ENCODE assay signal across 18 cellular contexts in the genomic region with DNA sequence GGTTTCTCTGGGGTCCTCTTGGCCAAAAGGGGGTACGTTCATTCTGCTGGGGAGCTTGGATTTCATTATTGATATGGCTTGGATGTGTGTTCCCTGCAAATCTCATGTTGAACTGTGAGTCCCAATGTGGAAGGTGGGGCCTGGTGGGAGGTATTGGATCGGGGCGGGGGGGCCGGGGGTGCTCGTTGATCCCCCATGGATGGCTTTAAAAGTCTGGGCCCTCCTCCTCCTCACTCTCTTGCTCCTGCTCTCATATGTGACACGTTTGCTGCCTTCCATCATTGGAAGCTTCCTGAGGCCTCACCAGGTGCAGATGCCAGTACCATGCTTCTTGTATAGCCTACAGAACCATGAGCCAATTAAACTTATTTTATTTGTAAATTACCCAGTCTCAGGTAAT. TPM values are rescaled to one million over a fixed set of nuclear protein-coding genes. Genes with fewer than 3 reads are reported as not detected.
DNase-seq lines count a peak whose midpoint lies in the region; FAIRE-seq and TF ChIP-seq lines count a peak whose summit lies in the region.
"Had no signal": no experiment of that assay in that cellular context is flagged by ENCODE, and none has a peak within 500 bp of the region (broad histone marks: within the 10 kb centered on the region; RNA-seq: fewer than 3 reads in every experiment).

No MANE protein-coding gene starts in this region.

- H3K4me3 ChIP-seq in BLaER1 treated with 17β-estradiol and CSF1 and Interleukin-3, amounts not matched to agents 10 nM and 100 nM, result no peak overlapping the region
- H3K4me3 ChIP-seq in H1 (ENCODE audit: extremely low read depth in 1 of 4, insufficient read depth in 2 of 4, low read depth in 3 of 4, low read length in 4 of 4) (no peak overlapping the region), mesendoderm (ENCODE audit: low read length) (no peak overlapping the region)
- H3K4me3 ChIP-seq: GM12878, GM23248 had no signal

- H3K4ac ChIP-seq in H1 (replicated peaks; ENCODE audit: insufficient read length, low read depth, low read length), result no peak overlapping the region
- peak overlapping the region; percentile 37 for H3K4ac ChIP-seq in mesendoderm (ENCODE audit: low read depth, low read length)

- TF ChIP-seq RAD21 in H1 (IDR thresholded peaks at IDR 0.05 in 1 of 2, conservative IDR thresholded peaks at IDR 0.05 in 1 of 2; ENCODE audit: low read depth in 2 of 2, low read length in 2 of 2), result no peak

- CTCF ChIA-PET in H1 (lab: Charles Lee; ENCODE audit: partially characterized antibody), result interaction anchor here (0.9 to 1.4 kb wide), 4 partner anchors 9 to 105 kb away, joined by 3 to 6 read pairs (median 4); no protein-coding TSS in a partner anchor

- H3K23me2 ChIP-seq in H1 (ENCODE audit: low read depth, low read length), result no peaks in the 10 kb centered on the region

- H4K91ac ChIP-seq in H1 (replicated peaks; ENCODE audit: insufficient read length, low read length), result no peak overlapping the region

- DNase-seq in H1 (ENCODE audit: low read depth in 1 of 2, low spot score in 2 of 2) (no peak), mesendoderm (no peak), caudate nucleus (lab: John Stamatoyannopoulos, UW) (no peak)
- no peak for DNase-seq in activated CD4-positive, alpha-beta T cell treated with anti-CD3 and anti-CD28 coated beads, Interleukin-2, amount 50 U/mL, for 1 hour
- DNase-seq in NK-92 treated with Interleukin-12 subunit alpha and Interleukin-12 subunit beta, amount 100 ng/mL, for 24 hours (lab: John Stamatoyannopoulos, UW), result no peak
- DNase-seq: CD4-positive, alpha-beta T cell; CD8-positive, alpha-beta memory T cell; DMS 273 treated with DMSO at 0.1 percent for 48 hours; DMS79; EL; GDM1; GM23248; HCEC 1CT had no signal

- H2BK20ac ChIP-seq in H1 (ENCODE audit: low read length), result 0 out of 2 replicates have a peak overlapping the region, but pooled peaks have one; percentile 3

- H3K56ac ChIP-seq in H1 (replicated peaks; ENCODE audit: insufficient read length, low read depth, low read length), result no peak overlapping the region
- H3K56ac ChIP-seq in mesendoderm (ENCODE audit: low read length), result no peak overlapping the region

- no peak overlapping the region for H2AFZ ChIP-seq in H1 (ENCODE audit: low read length)
- H2AFZ ChIP-seq: GM23248 had no signal

- no peak for TF ChIP-seq POLR2A in H1 (IDR thresholded peaks at IDR 0.05; ENCODE audit: control extremely low read depth in 1 of 2, low read depth in 2 of 2, low read length in 2 of 2)

- TF ChIP-seq EP300 in H1 (IDR thresholded peaks at IDR 0.05; ENCODE audit: borderline replicate concordance in 1 of 2, low read depth in 2 of 2, low read length in 2 of 2), result no peak

- TF ChIP-seq CTCF in H1 (IDR thresholded peaks at IDR 0.05; ENCODE audit: control extremely low read depth in 1 of 3, insufficient read depth in 1 of 3, low read depth in 1 of 3, low read length in 3 of 3), result no peak

- no peak overlapping the region for H2BK120ac ChIP-seq in H1 (replicated peaks; ENCODE audit: low read depth, low read length)
- no peak overlapping the region for H2BK120ac ChIP-seq in mesendoderm (ENCODE audit: low read depth, low read length)

- H2BK12ac ChIP-seq in H1 (ENCODE audit: low read depth, low read length), result no peak overlapping the region

- peak overlapping the region in 9 of 11 experiments; percentile 68 to 86 (median 82); a peak in 19 of 22 replicates for H3K27ac ChIP-seq in BLaER1 treated with 17β-estradiol and CSF1 and Interleukin-3, amounts not matched to agents 10 nM and 100 nM
- no peak overlapping the region for H3K27ac ChIP-seq in H1 (ENCODE audit: low read depth, low read length)
- H3K27ac ChIP-seq in mesendoderm (ENCODE audit: low read depth, low read length), result no peak overlapping the region
- no peak overlapping the region for H3K27ac ChIP-seq in caudate nucleus (ENCODE audit: low read depth, low read length)
- H3K27ac ChIP-seq: GM23248 had no signal

- H4K8ac ChIP-seq in H1 (ENCODE audit: extremely low read depth, insufficient read depth, low read length) (no peak overlapping the region), mesendoderm (ENCODE audit: low read depth, low read length) (no peak overlapping the region)

- no peak overlapping the region for H3K23ac ChIP-seq in H1 (ENCODE audit: insufficient read length)
- H3K23ac ChIP-seq in mesendoderm (ENCODE audit: low read length), result no peak overlapping the region

- H2BK5ac ChIP-seq in H1 (ENCODE audit: low read depth, low read length) (no peak overlapping the region), mesendoderm (ENCODE audit: low read length) (no peak overlapping the region)

- H3K4me1 ChIP-seq in BLaER1 treated with 17β-estradiol and CSF1 and Interleukin-3, amounts not matched to agents 10 nM and 100 nM, result peaks cover 33 to 68% (median 53%) of the 10 kb centered on the region in 10 experiments
- H3K4me1 ChIP-seq in H1 (replicated peaks in 1 of 4; ENCODE audit: control insufficient read depth in 3 of 4, insufficient read depth in 4 of 4, low read length in 3 of 4) (no peaks in the 10 kb centered on the region), mesendoderm (ENCODE audit: control insufficient read depth, low read depth, low read length) (peaks cover 6% of the 10 kb centered on the region)

- H3K18ac ChIP-seq in H1 (ENCODE audit: extremely low read depth, low read length) (no peak overlapping the region), mesendoderm (ENCODE audit: low read length) (peak overlapping the region; percentile 52)

- peaks cover 2% of the 10 kb centered on the region; the same call in 1 of the 2 replicates for H3K79me1 ChIP-seq in H1 (ENCODE audit: low read depth, low read length)
- H3K79me1 ChIP-seq in mesendoderm (ENCODE audit: low read length), result no peaks in the 10 kb centered on the region

- POLR2A ChIA-PET in H1 (lab: Charles Lee; ENCODE audit: partially characterized antibody), result interaction anchor here (0.9 to 1.3 kb wide), 2 partner anchors 11 kb away, joined by 3 to 6 read pairs; a partner anchor contains a TSS

- 92% methylated on average over 2 of the region's 6 CpGs; no CpG with 5 or more reads in 1 of the 2 experiments for WGBS in H1 (ENCODE audit: extremely low coverage in 1 of 2, insufficient coverage in 1 of 2, insufficient read length in 1 of 2, insufficient replicate concordance in 2 of 2, low coverage in 1 of 2, low lambda C conversion rate in 2 of 2, missing lambda C conversion rate in 1 of 2), 2 experiments
- no CpG with 5 or more reads among the region's 6 CpGs for WGBS in mesendoderm (ENCODE audit: extremely low coverage, insufficient coverage, low lambda C conversion rate)

- H3K36me3 ChIP-seq in BLaER1 treated with 17β-estradiol and CSF1 and Interleukin-3, amounts not matched to agents 10 nM and 100 nM, result peaks cover 6 to 17% (median 15%) of the 10 kb centered on the region in 11 experiments
- H3K36me3 ChIP-seq in H1 (ENCODE audit: control insufficient read depth in 2 of 4, insufficient read depth in 4 of 4, low read length in 3 of 4), result peaks cover 0 to under 1% (median under 1%) of the 10 kb centered on the region in 4 experiments; a peak in 4 of 8 replicates
- H3K36me3 ChIP-seq in mesendoderm (ENCODE audit: control insufficient read depth, insufficient read depth, low read length), result no peaks in the 10 kb centered on the region

- H4K5ac ChIP-seq in H1 (ENCODE audit: insufficient read length, low read depth, low read length), result no peak overlapping the region
- no peak overlapping the region for H4K5ac ChIP-seq in mesendoderm (ENCODE audit: low read length)

- H3K9me3 ChIP-seq in BLaER1 treated with 17β-estradiol and CSF1 and Interleukin-3, amounts not matched to agents 10 nM and 100 nM (replicated peaks in 1 of 11), result peaks cover 3 to 16% (median 12%) of the 10 kb centered on the region in 11 experiments; a peak in 19 of 22 replicates
- H3K9me3 ChIP-seq in H1 (ENCODE audit: insufficient read depth in 2 of 2, low read depth in 1 of 2, low read length in 1 of 2), result no peaks in the 10 kb centered on the region

- H3K79me2 ChIP-seq in H1 (ENCODE audit: control insufficient read depth in 1 of 2, insufficient read depth in 2 of 2, low read length in 2 of 2) (no peaks in the 10 kb centered on the region), mesendoderm (ENCODE audit: control insufficient read depth, insufficient read depth, low read length) (no peaks in the 10 kb centered on the region)

- FAIRE-seq in H1 (lab: Jason Lieb, UNC), result no peak
- FAIRE-seq: GM12878, GM19239, H54 had no signal

- no peaks in the 10 kb centered on the region for H4K20me1 ChIP-seq in BLaER1 treated with 17β-estradiol and CSF1 and Interleukin-3, amounts not matched to agents 10 nM and 100 nM
- no peaks in the 10 kb centered on the region for H4K20me1 ChIP-seq in H1 (replicated peaks in 1 of 2; ENCODE audit: control insufficient read depth in 1 of 2, insufficient read depth in 2 of 2, low read length in 2 of 2)

- H2BK15ac ChIP-seq in H1 (ENCODE audit: low read length) (no peak overlapping the region), mesendoderm (replicated peaks; ENCODE audit: low read depth) (no peak overlapping the region)

- H3K27me3 ChIP-seq in BLaER1 treated with 17β-estradiol and CSF1 and Interleukin-3, amounts not matched to agents 10 nM and 100 nM, result no peaks in the 10 kb centered on the region
- H3K27me3 ChIP-seq in H1 (replicated peaks in 1 of 4; ENCODE audit: control insufficient read depth in 3 of 4, extremely low read depth in 1 of 4, insufficient read depth in 3 of 4, low read length in 3 of 4), result no peaks in the 10 kb centered on the region
- no peaks in the 10 kb centered on the region for H3K27me3 ChIP-seq in mesendoderm (ENCODE audit: insufficient read depth, low read length, poor library complexity)

- H3K14ac ChIP-seq in H1 (ENCODE audit: insufficient read length), result no peak overlapping the region

- peak overlapping the region in 5 of 11 experiments; percentile 51 to 72 (median 64); a peak in 6 of 22 replicates for H3K9ac ChIP-seq in BLaER1 treated with 17β-estradiol and CSF1 and Interleukin-3, amounts not matched to agents 10 nM and 100 nM
- H3K9ac ChIP-seq in H1 (replicated peaks in 1 of 4; ENCODE audit: extremely low read depth in 1 of 4, low read depth in 3 of 4, low read length in 3 of 4) (no peak overlapping the region), mesendoderm (ENCODE audit: low read length) (no peak overlapping the region)
- H3K9ac ChIP-seq: GM23248 had no signal

- H2AK5ac ChIP-seq in H1 (ENCODE audit: low read depth, low read length) (no peak overlapping the region), mesendoderm (ENCODE audit: low read length) (no peak overlapping the region)

- peak overlapping the region; percentile 72 to 89 (median 81) for H3K4me2 ChIP-seq in BLaER1 treated with 17β-estradiol and CSF1 and Interleukin-3, amounts not matched to agents 10 nM and 100 nM
- H3K4me2 ChIP-seq in H1 (ENCODE audit: insufficient read depth in 1 of 2, low read depth in 2 of 2, low read length in 2 of 2) (no peak overlapping the region), mesendoderm (ENCODE audit: low read length) (no peak overlapping the region)

RNA-seq across cellular contexts. Expression of a gene that starts 11.8 kb away (rescaled TPM):
- 180 and 186 TPM in 2 replicates for total RNA-seq in H1 (2021; fragmentation: NEBNext Ultra II Directional; extraction: Animal tissue kit (Norgen Biotek cat#: 25700))
- 116 and 212 TPM in 2 replicates for polyA plus RNA-seq in H1 (2011; rRNA removed)
- 295 TPM for polyA plus RNA-seq in H1 (2011; cell fraction: cytosol; rRNA removed)
- polyA plus RNA-seq in H1 (2011; cell fraction: nucleus; rRNA removed), result 74.9 TPM
- polyA plus RNA-seq in H1 (2012, experiment 1 of 2), result 342 to 401 TPM (median 370 TPM) in 4 replicates
- 377 TPM for polyA plus RNA-seq in H1 (2012, experiment 2 of 2)
- polyA plus RNA-seq in H1 (2013, experiment 1 of 2), result 716 TPM
- 804 TPM for polyA plus RNA-seq in H1 (2013, experiment 2 of 2)
- 61.1 and 68.3 TPM in 2 replicates for polyA minus RNA-seq in H1 (2011; rRNA and poly(A)+ RNA removed)
- polyA minus RNA-seq in H1 (2011; cell fraction: cytosol; rRNA and poly(A)+ RNA removed), result 41.0 TPM
- 85.9 TPM for polyA minus RNA-seq in H1 (2011; cell fraction: nucleus; rRNA and poly(A)+ RNA removed)
- polyA plus RNA-seq in mesendoderm (2013, experiment 1 of 2), result 730 TPM
- 718 TPM for polyA plus RNA-seq in mesendoderm (2013, experiment 2 of 2)

RNA-seq across cellular contexts. Expression of a gene that starts 11.9 kb away (rescaled TPM):
- 5.0 and 6.2 TPM in 2 replicates for total RNA-seq in H1 (2021; fragmentation: NEBNext Ultra II Directional; extraction: Animal tissue kit (Norgen Biotek cat#: 25700))
- polyA plus RNA-seq in H1 (2011; rRNA removed), result 2.1 and 4.4 TPM in 2 replicates
- 4.4 TPM for polyA plus RNA-seq in H1 (2011; cell fraction: cytosol; rRNA removed)
- polyA plus RNA-seq in H1 (2011; cell fraction: nucleus; rRNA removed), result 1.1 TPM
- polyA plus RNA-seq in H1 (2012, experiment 1 of 2), result 5.8 to 14.0 TPM (median 6.5 TPM) in 4 replicates
- polyA plus RNA-seq in H1 (2012, experiment 2 of 2), result 5.7 TPM
- 9.5 TPM for polyA plus RNA-seq in H1 (2013, experiment 1 of 2)
- polyA plus RNA-seq in H1 (2013, experiment 2 of 2), result 8.3 TPM
- 1.4 and 2.1 TPM in 2 replicates for polyA minus RNA-seq in H1 (2011; rRNA and poly(A)+ RNA removed)
- 1.2 TPM for polyA minus RNA-seq in H1 (2011; cell fraction: cytosol; rRNA and poly(A)+ RNA removed)
- polyA minus RNA-seq in H1 (2011; cell fraction: nucleus; rRNA and poly(A)+ RNA removed), result 3.8 TPM
- polyA plus RNA-seq in mesendoderm (2013, experiment 1 of 2), result 11.7 TPM
- polyA plus RNA-seq in mesendoderm (2013, experiment 2 of 2), result 13.8 TPM

RNA-seq across cellular contexts. Expression of a gene that starts 53.1 kb away (rescaled TPM):
- total RNA-seq in H1 (2021; fragmentation: NEBNext Ultra II Directional; extraction: Animal tissue kit (Norgen Biotek cat#: 25700)), result 9.9 and 11.0 TPM in 2 replicates
- 16.2 and 20.4 TPM in 2 replicates for polyA plus RNA-seq in H1 (2011; rRNA removed)
- polyA plus RNA-seq in H1 (2011; cell fraction: cytosol; rRNA removed), result 13.4 TPM
- polyA plus RNA-seq in H1 (2011; cell fraction: nucleus; rRNA removed), result 13.5 TPM
- polyA plus RNA-seq in H1 (2012, experiment 1 of 2), result 7.9 to 9.4 TPM (median 8.6 TPM) in 4 replicates
- 12.2 TPM for polyA plus RNA-seq in H1 (2012, experiment 2 of 2)
- 9.0 TPM for polyA plus RNA-seq in H1 (2013, experiment 1 of 2)
- 10.0 TPM for polyA plus RNA-seq in H1 (2013, experiment 2 of 2)
- polyA minus RNA-seq in H1 (2011; rRNA and poly(A)+ RNA removed), result 6.5 and 8.2 TPM in 2 replicates
- 4.6 TPM for polyA minus RNA-seq in H1 (2011; cell fraction: cytosol; rRNA and poly(A)+ RNA removed)
- polyA minus RNA-seq in H1 (2011; cell fraction: nucleus; rRNA and poly(A)+ RNA removed), result 9.5 TPM
- polyA plus RNA-seq in mesendoderm (2013, experiment 1 of 2), result 7.9 TPM
- 7.4 TPM for polyA plus RNA-seq in mesendoderm (2013, experiment 2 of 2)
- total RNA-seq: CD4-positive, alpha-beta T cell; CD8-positive, alpha-beta memory T cell; GM23248 had no signal
- polyA plus RNA-seq: CD14-positive monocyte; CD8-positive, alpha-beta memory T cell had no signal

Comparison
In these comparisons a context has a peak if more than half of its experiments do, and no peak if none do; other contexts are left out.
1. H3K27ac ChIP-seq: peak in BLaER1 treated with 17β-estradiol and CSF1 and Interleukin-3, amounts not matched to agents 10 nM and 100 nM (9 of 11); none in H1 (single experiment), mesendoderm (single experiment) and caudate nucleus (single experiment).
2. H3K4me2 ChIP-seq: peak in BLaER1 treated with 17β-estradiol and CSF1 and Interleukin-3, amounts not matched to agents 10 nM and 100 nM (11 of 11); none in H1 (0 of 2) and mesendoderm (single experiment).